28 cellular contexts compared by ENCODE assay signal in the genomic region with DNA sequence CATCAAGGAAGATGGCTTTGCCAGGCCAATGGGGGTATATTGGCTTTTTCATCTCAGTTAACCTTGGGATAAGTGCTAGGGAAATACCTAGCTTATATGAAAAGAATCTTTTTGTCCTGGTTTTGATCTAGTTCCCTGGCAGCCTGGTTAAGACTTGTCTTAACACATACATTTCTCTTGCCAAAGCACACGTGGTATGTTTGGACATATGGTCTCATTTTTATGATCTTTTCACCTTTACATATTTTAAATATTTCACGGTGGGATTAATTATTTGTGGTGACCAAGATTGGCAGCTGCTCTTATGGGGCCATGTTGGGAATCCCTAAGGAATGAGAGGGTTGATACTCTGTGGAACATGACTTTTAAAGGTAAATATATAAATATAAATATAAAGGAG.
A peak's percentile ranks its signal among the peaks of the same experiment; 100 is the strongest.
DNase-seq lines count a peak whose midpoint lies in the region; FAIRE-seq and TF ChIP-seq lines count a peak whose summit lies in the region.
"Had no signal": no experiment of that assay in that cellular context is flagged by ENCODE, and none has a peak within 500 bp of the region (broad histone marks: within the 10 kb centered on the region; RNA-seq: fewer than 3 reads in every experiment).

No MANE protein-coding gene starts in this region.

- intact Hi-C loops in MCF 10A (cut with micrococcal nuclease), result no loop called here
- intact Hi-C loops in breast epithelium (cut with DNase I; ENCODE audit: low total_unique reads), result no loop called here

- POLR2A ChIA-PET in MCF 10A (lab: Yijun Ruan, JAX), result interaction anchor here (1.0 kb wide), 1 partner anchor 15 kb away, joined by 4 read pairs; no protein-coding TSS in a partner anchor

- H3K4me3 ChIP-seq in breast epithelium (no peak overlapping the region), bronchial epithelial cell (ENCODE audit: low read depth, low read length) (no peak overlapping the region)
- H3K4me3 ChIP-seq: BLaER1 treated with 17β-estradiol and CSF1 and Interleukin-3, amounts not matched to agents 10 nM and 100 nM had no signal

- H3K27ac ChIP-seq in breast epithelium, result no peak overlapping the region
- H3K27ac ChIP-seq: 22Rv1; BLaER1 treated with 17β-estradiol and CSF1 and Interleukin-3, amounts not matched to agents 10 nM and 100 nM; KMS-11 had no signal

- no peak overlapping the region for H3K4me3 Mint-ChIP-seq in MCF 10A (ENCODE audit: unreplicated experiment)
- H3K4me3 Mint-ChIP-seq: CD4-positive, alpha-beta memory T cell had no signal

- H3K9me3 Mint-ChIP-seq in MCF 10A (ENCODE audit: unreplicated experiment), result peaks cover 7% of the 10 kb centered on the region

- no peaks in the 10 kb centered on the region for H3K36me3 ChIP-seq in breast epithelium
- H3K36me3 ChIP-seq in bronchial epithelial cell (ENCODE audit: control insufficient read depth, insufficient read depth, low read length), result no peaks in the 10 kb centered on the region
- H3K36me3 ChIP-seq: BLaER1 treated with 17β-estradiol and CSF1 and Interleukin-3, amounts not matched to agents 10 nM and 100 nM had no signal

- H3K36me3 Mint-ChIP-seq in MCF 10A (ENCODE audit: insufficient read depth, unreplicated experiment), result peaks cover 5% of the 10 kb centered on the region
- H3K36me3 Mint-ChIP-seq: CD4-positive, alpha-beta memory T cell had no signal

- TF ChIP-seq CTCF in MCF 10A (IDR thresholded peaks at IDR 0.05; ENCODE audit: unreplicated experiment) (no peak), breast epithelium (IDR thresholded peaks at IDR 0.05) (no peak), bronchial epithelial cell (IDR thresholded peaks at IDR 0.05; ENCODE audit: insufficient read depth, low read length, severe bottlenecking) (no peak)

- no TSS peak for BruUV-seq in MCF 10A (replicated peaks; lab: Mats Ljungman, UMichigan)

- no peaks in the 10 kb centered on the region for H3K27me3 Mint-ChIP-seq in MCF 10A (ENCODE audit: insufficient read depth, unreplicated experiment)
- H3K27me3 Mint-ChIP-seq: CD4-positive, alpha-beta memory T cell had no signal

- no peak for TF ChIP-seq POLR2A in breast epithelium (IDR thresholded peaks at IDR 0.05)

- H3K4me1 ChIP-seq in breast epithelium, result no peaks in the 10 kb centered on the region
- H3K4me1 ChIP-seq: BLaER1 treated with 17β-estradiol and CSF1 and Interleukin-3, amounts not matched to agents 10 nM and 100 nM; Caco-2 had no signal

- H3K27me3 ChIP-seq in breast epithelium (no peaks in the 10 kb centered on the region), bronchial epithelial cell (ENCODE audit: control insufficient read depth, insufficient read depth, low read length) (no peaks in the 10 kb centered on the region)
- H3K27me3 ChIP-seq: BLaER1 treated with 17β-estradiol and CSF1 and Interleukin-3, amounts not matched to agents 10 nM and 100 nM had no signal

- no peak for DNase-seq in MCF 10A (ENCODE audit: unreplicated experiment)
- DNase-seq in breast epithelium (ENCODE audit: low spot score in 2 of 2), result no peak
- peak; percentile 33 for DNase-seq in bronchial epithelial cell (ENCODE audit: low read depth)
- peak; percentile 47 for DNase-seq in iris pigment epithelial cell (ENCODE audit: low read depth)
- DNase-seq in amniotic stem cell (lab: John Stamatoyannopoulos, UW), result no peak
- no peak for DNase-seq in MV-4-11 (lab: John Stamatoyannopoulos, UW)
- DNase-seq in NCI-H1417 treated with DMSO at 0.1 percent for 48 hours (lab: John Stamatoyannopoulos, UW), result no peak
- no peak for DNase-seq in SKM-1 treated with dmso at 0.1 percent for 144 hours (lab: John Stamatoyannopoulos, UW; ENCODE audit: unreplicated experiment)
- DNase-seq: ACHN; Caco-2; CD4-positive, alpha-beta memory T cell; DMS 273 treated with DMSO at 0.1 percent for 48 hours; DND-41; GOT3; IMR-90; NCI-H1417; NCI-H187; NCI-H446; NCI-H526; OCI-M1; SHP77 treated with DMSO at 0.1 percent for 48 hours; SK-N-SH had no signal

- CTCF ChIA-PET in MCF 10A (lab: Yijun Ruan, JAX), result no interaction called here

- no peak for FAIRE-seq in bronchial epithelial cell (lab: Jason Lieb, UNC)
- FAIRE-seq: G401.6, GM12892, GM18507 had no signal

- H3K9me3 ChIP-seq in breast epithelium, result no peaks in the 10 kb centered on the region
- H3K9me3 ChIP-seq: Caco-2, SK-N-SH had no signal

- peak overlapping the region; percentile 54 for H3K27ac Mint-ChIP-seq in MCF 10A (ENCODE audit: low read depth, unreplicated experiment)
- H3K27ac Mint-ChIP-seq: CD4-positive, alpha-beta memory T cell had no signal

- no peaks in the 10 kb centered on the region for H3K4me1 Mint-ChIP-seq in MCF 10A (ENCODE audit: insufficient read depth, unreplicated experiment)
- H3K4me1 Mint-ChIP-seq: CD4-positive, alpha-beta memory T cell had no signal

Comparison
In these comparisons a context has a peak if more than half of its experiments do, and no peak if none do; other contexts are left out.
1. DNase-seq: peak in bronchial epithelial cell (single experiment) and iris pigment epithelial cell (single experiment); none in MCF 10A (single experiment), breast epithelium (0 of 2), amniotic stem cell (single experiment), MV-4-11 (single experiment), NCI-H1417 treated with DMSO at 0.1 percent for 48 hours (single experiment) and SKM-1 treated with dmso at 0.1 percent for 144 hours (single experiment).